ENCODE assay signal across 8 cellular contexts in the genomic region with DNA sequence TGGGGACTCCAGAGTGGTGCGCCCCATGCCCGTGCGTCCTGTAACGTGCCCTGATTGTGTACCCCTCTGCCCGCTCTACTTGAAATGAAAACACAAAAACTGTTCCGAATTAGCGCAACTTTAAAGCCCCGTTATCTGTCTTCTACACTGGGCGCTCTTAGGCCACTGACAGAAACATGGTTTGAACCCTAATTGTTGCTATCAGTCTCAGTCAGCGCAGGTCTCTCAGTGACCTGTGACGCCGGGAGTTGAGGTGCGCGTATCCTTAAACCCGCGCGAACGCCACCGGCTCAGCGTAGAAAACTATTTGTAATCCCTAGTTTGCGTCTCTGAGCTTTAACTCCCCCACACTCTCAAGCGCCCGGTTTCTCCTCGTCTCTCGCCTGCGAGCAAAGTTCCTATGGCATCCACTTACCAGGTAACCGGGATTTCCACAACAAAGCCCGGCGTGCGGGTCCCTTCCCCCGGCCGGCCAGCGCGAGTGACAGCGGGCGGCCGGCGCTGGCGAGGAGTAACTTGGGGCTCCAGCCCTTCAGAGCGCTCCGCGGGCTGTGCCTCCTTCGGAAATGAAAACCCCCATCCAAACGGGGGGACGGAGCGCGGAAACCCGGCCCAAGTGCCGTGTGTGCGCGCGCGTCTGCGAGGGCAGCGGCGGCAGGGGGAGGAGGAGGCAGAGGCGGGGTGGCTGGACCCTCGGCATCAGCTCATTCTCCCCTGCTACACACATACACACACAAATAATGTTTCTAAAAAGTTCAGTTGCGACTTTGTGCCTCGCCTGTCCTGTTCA. TPM values are rescaled to one million over a fixed set of nuclear protein-coding genes. Genes with fewer than 3 reads are reported as not detected.
DNase-seq lines count a peak whose midpoint lies in the region; ATAC-seq, FAIRE-seq and TF ChIP-seq lines count a peak whose summit lies in the region.

No MANE protein-coding gene starts in this region.

- intact Hi-C loops in Caco-2 (cut with micrococcal nuclease; ENCODE audit: unreplicated experiment) (loop anchor here (5.0 kb wide), 2 partner anchors 152 to 252 kb away; no protein-coding TSS in a partner anchor), heart left ventricle (cut with DNase I) (loop anchor here in 5 of 10 donors (2.0 to 10.0 kb wide), 6 partner anchors 62 to 564 kb away; no protein-coding TSS in a partner anchor), pancreas (cut with DNase I) (no loop called here)
- intact Hi-C loops in activated T-helper 2 cell treated with anti-CD3 and anti-CD28 coated beads, Interferon-gamma antibody, Interleukin-2, Interleukin-4, amounts not matched to agents 10 μg/mL and 5 μg/mL and 100 μg/mL, durations not matched to agents 14 hours and 24 hours and 36 hours (cut with micrococcal nuclease), result loop anchor here (2.0 to 5.0 kb wide), 3 partner anchors 40 to 772 kb away; partner anchors contain the start of gene RFX3

- POLR2A ChIA-PET in Caco-2 (lab: Charles Lee), result interaction anchor here (0.6 kb wide), 1 partner anchor 261 kb away, joined by 4 read pairs; no protein-coding TSS in a partner anchor

- ATAC-seq in heart left ventricle, result peak in 2 of 4 donors; percentile 3 to 7
- peak; percentile 7 to 19 (median 9) for ATAC-seq in pancreas
- no peak for ATAC-seq in HG02884 (IDR thresholded peaks at IDR 0.05; ENCODE audit: unreplicated experiment)

- CTCF ChIA-PET in Caco-2 (lab: Charles Lee), result interaction anchor here (0.5 to 0.7 kb wide), 2 partner anchors 235 to 1184 kb away, joined by 3 to 6 read pairs; no protein-coding TSS in a partner anchor

- H3K9me3 ChIP-seq in Caco-2 (no peaks in the 10 kb centered on the region), heart left ventricle (no peaks in the 10 kb centered on the region), pancreas (no peaks in the 10 kb centered on the region)

- peak overlapping the region; percentile 84 for H3K4me3 Mint-ChIP-seq in Caco-2 (ENCODE audit: unreplicated experiment)
- H3K4me3 Mint-ChIP-seq in activated T-helper 2 cell treated with anti-CD3 and anti-CD28 coated beads, Interferon-gamma antibody, Interleukin-2, Interleukin-4, amounts not matched to agents 10 μg/mL and 5 μg/mL and 100 μg/mL, durations not matched to agents 14 hours and 24 hours and 36 hours (ENCODE audit: low read depth), result peak overlapping the region; percentile 96

- no peak overlapping the region for H3K27ac Mint-ChIP-seq in Caco-2 (ENCODE audit: unreplicated experiment)
- peak overlapping the region; percentile 78 for H3K27ac Mint-ChIP-seq in activated T-helper 2 cell treated with anti-CD3 and anti-CD28 coated beads, Interferon-gamma antibody, Interleukin-2, Interleukin-4, amounts not matched to agents 10 μg/mL and 5 μg/mL and 100 μg/mL, durations not matched to agents 14 hours and 24 hours and 36 hours

- no peaks in the 10 kb centered on the region for H3K9me3 Mint-ChIP-seq in Caco-2 (ENCODE audit: unreplicated experiment)
- H3K9me3 Mint-ChIP-seq in activated T-helper 2 cell treated with anti-CD3 and anti-CD28 coated beads, Interferon-gamma antibody, Interleukin-2, Interleukin-4, amounts not matched to agents 10 μg/mL and 5 μg/mL and 100 μg/mL, durations not matched to agents 14 hours and 24 hours and 36 hours, result no peaks in the 10 kb centered on the region

- no peak for TF ChIP-seq POLR2A in heart left ventricle (IDR thresholded peaks at IDR 0.05)

- H3K4me3 ChIP-seq in Caco-2 (ENCODE audit: low read depth, low read length), result peak overlapping the region; percentile 66
- H3K4me3 ChIP-seq in heart left ventricle, result peak overlapping the region; percentile 67 to 91 (median 76)
- peak overlapping the region; percentile 62 to 80 (median 66) for H3K4me3 ChIP-seq in pancreas

- H3K27ac ChIP-seq in heart left ventricle (peak overlapping the region; percentile 26 to 93 (median 84)), pancreas (peak overlapping the region; percentile 73 to 96 (median 88))

- peaks cover under 1% of the 10 kb centered on the region for H3K36me3 Mint-ChIP-seq in Caco-2 (ENCODE audit: insufficient read depth, unreplicated experiment)
- no peaks in the 10 kb centered on the region for H3K36me3 Mint-ChIP-seq in activated T-helper 2 cell treated with anti-CD3 and anti-CD28 coated beads, Interferon-gamma antibody, Interleukin-2, Interleukin-4, amounts not matched to agents 10 μg/mL and 5 μg/mL and 100 μg/mL, durations not matched to agents 14 hours and 24 hours and 36 hours (ENCODE audit: low read depth)

- H3K27me3 ChIP-seq in Caco-2 (replicated peaks; ENCODE audit: control insufficient read depth, insufficient read depth, low read length) (no peaks in the 10 kb centered on the region), heart left ventricle (peaks cover 0 to 13% (median 0%) of the 10 kb centered on the region in 9 donors), pancreas (no peaks in the 10 kb centered on the region)

- no peak for TF ChIP-seq CTCF in Caco-2 (IDR thresholded peaks at IDR 0.05; ENCODE audit: insufficient read depth in 1 of 2, low read depth in 1 of 2, low read length in 1 of 2, severe bottlenecking in 1 of 2, unreplicated experiment in 1 of 2)
- TF ChIP-seq CTCF in heart left ventricle (IDR thresholded peaks at IDR 0.05), result no peak
- TF ChIP-seq CTCF in pancreas (IDR thresholded peaks at IDR 0.05), result no peak

- H3K36me3 ChIP-seq in Caco-2 (ENCODE audit: control insufficient read depth, insufficient read depth, low read length), result no peaks in the 10 kb centered on the region
- no peaks in the 10 kb centered on the region for H3K36me3 ChIP-seq in heart left ventricle
- no peaks in the 10 kb centered on the region for H3K36me3 ChIP-seq in pancreas

- 0 to 1% (median 0%) methylated on average over 41 to 60 of the region's 60 CpGs for WGBS in heart left ventricle, 4 donors
- WGBS in pancreas, 2 donors, result 0 to 1% methylated on average over 60 of the region's 60 CpGs

- no peak for FAIRE-seq in pancreas (lab: Jason Lieb, UNC)

- no TSS peak for BruUV-seq in Caco-2 (replicated peaks; lab: Mats Ljungman, UMichigan)

- H3K4me1 ChIP-seq in Caco-2, result peaks cover 3% of the 10 kb centered on the region; the same call in 1 of the 2 replicates
- H3K4me1 ChIP-seq in heart left ventricle, result peaks cover 0 to 47% (median 4%) of the 10 kb centered on the region in 12 donors
- H3K4me1 ChIP-seq in pancreas, result peaks cover 0 to 13% (median 4%) of the 10 kb centered on the region in 3 donors

- H3K4me1 Mint-ChIP-seq in Caco-2 (ENCODE audit: low read depth, unreplicated experiment), result no peaks in the 10 kb centered on the region
- peaks cover 62% of the 10 kb centered on the region for H3K4me1 Mint-ChIP-seq in activated T-helper 2 cell treated with anti-CD3 and anti-CD28 coated beads, Interferon-gamma antibody, Interleukin-2, Interleukin-4, amounts not matched to agents 10 μg/mL and 5 μg/mL and 100 μg/mL, durations not matched to agents 14 hours and 24 hours and 36 hours (ENCODE audit: low read depth)

- no peak for TF ChIP-seq RAD21 in Ishikawa (IDR thresholded peaks at IDR 0.05; ENCODE audit: low read depth)

- DNase-seq in Caco-2 (peak in 1 of 2 experiments; percentile 30), heart left ventricle (peak; percentile 13 to 64 (median 28)), pancreas (peak; percentile 17 to 73 (median 44)), NCI-H187 treated with DMSO at 0.1 percent for 48 hours (lab: John Stamatoyannopoulos, UW) (no peak), AML-193 (lab: John Stamatoyannopoulos, UW) (no peak)
- DNase-seq in activated T-helper 2 cell treated with anti-CD3 and anti-CD28 coated beads, Interferon-gamma antibody, Interleukin-2, Interleukin-4, amounts not matched to agents 10 μg/mL and 5 μg/mL and 100 μg/mL, durations not matched to agents 14 hours and 24 hours and 36 hours (ENCODE audit: low spot score), result peak; percentile 11

- TF ChIP-seq EP300 in Ishikawa (IDR thresholded peaks at IDR 0.05; ENCODE audit: borderline replicate concordance), result no peak

- H3K27me3 Mint-ChIP-seq in Caco-2 (ENCODE audit: insufficient read depth, unreplicated experiment), result no peaks in the 10 kb centered on the region
- H3K27me3 Mint-ChIP-seq in activated T-helper 2 cell treated with anti-CD3 and anti-CD28 coated beads, Interferon-gamma antibody, Interleukin-2, Interleukin-4, amounts not matched to agents 10 μg/mL and 5 μg/mL and 100 μg/mL, durations not matched to agents 14 hours and 24 hours and 36 hours (ENCODE audit: low read depth), result peaks cover 49% of the 10 kb centered on the region

TF ChIP-seq in Ishikawa, 13 proteins besides CTCF, POLR2A, EP300 and RAD21:
- TF ChIP-seq CREB1 (IDR thresholded peaks at IDR 0.05; ENCODE audit: low read depth) (no peak), TAF1 (IDR thresholded peaks at IDR 0.05; ENCODE audit: low read depth) (peak; percentile 22; the same call in 1 of the 2 replicates)
- TF ChIP-seq, protein P1, sequence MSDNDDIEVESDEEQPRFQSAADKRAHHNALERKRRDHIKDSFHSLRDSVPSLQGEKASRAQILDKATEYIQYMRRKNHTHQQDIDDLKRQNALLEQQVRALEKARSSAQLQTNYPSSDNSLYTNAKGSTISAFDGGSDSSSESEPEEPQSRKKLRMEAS (IDR thresholded peaks at IDR 0.05), result peak; percentile 20; the same call in 1 of the 2 replicates

RNA-seq across cellular contexts. Expression of gene GLIS3, which starts 0.7 kb away (rescaled TPM):
- total RNA-seq in Caco-2 (2022), result 6.6 and 8.0 TPM in 2 replicates
- total RNA-seq in activated T-helper 2 cell treated with anti-CD3 and anti-CD28 coated beads, Interferon-gamma antibody, Interleukin-2, Interleukin-4, amounts not matched to agents 10 μg/mL and 5 μg/mL and 100 μg/mL, durations not matched to agents 14 hours and 24 hours and 36 hours, result 2.6 and 2.8 TPM in 2 replicates
- 10 to 100 TPM in 2 of 9 donors, 1 to 10 TPM in 7; 2.8 to 10.5 (median 3.3) TPM for total RNA-seq in heart left ventricle
- 1 to 10 TPM in 1 of 2 donors, under 1 TPM in 1; 0.65 to 2.3 TPM for polyA plus RNA-seq in heart left ventricle
- 10 to 100 TPM; 32.0 to 67.2 (median 40.7) TPM for total RNA-seq in pancreas
- polyA plus RNA-seq in pancreas, result 10 to 100 TPM; 15.9 to 29.1 TPM

Comparison
In these comparisons a context has a peak if more than half of its experiments do, and no peak if none do; other contexts are left out.
1. DNase-seq: peak in activated T-helper 2 cell treated with anti-CD3 and anti-CD28 coated beads, Interferon-gamma antibody, Interleukin-2, Interleukin-4, amounts not matched to agents 10 μg/mL and 5 μg/mL and 100 μg/mL, durations not matched to agents 14 hours and 24 hours and 36 hours (single experiment), heart left ventricle (5 of 5) and pancreas (6 of 6); none in NCI-H187 treated with DMSO at 0.1 percent for 48 hours (single experiment) and AML-193 (0 of 2).
2. intact Hi-C loops: an anchor here in Caco-2 (5.0 kb wide) and activated T-helper 2 cell treated with anti-CD3 and anti-CD28 coated beads, Interferon-gamma antibody, Interleukin-2, Interleukin-4, amounts not matched to agents 10 μg/mL and 5 μg/mL and 100 μg/mL, durations not matched to agents 14 hours and 24 hours and 36 hours (2.0 to 5.0 kb wide); none called in pancreas.
3. Peak in every context shown above with its lines, with median percentiles within 50 percentile points of each other: H3K4me3 ChIP-seq.